Comparison of ENCODE assay signal across 8 cellular contexts in the genomic region with DNA sequence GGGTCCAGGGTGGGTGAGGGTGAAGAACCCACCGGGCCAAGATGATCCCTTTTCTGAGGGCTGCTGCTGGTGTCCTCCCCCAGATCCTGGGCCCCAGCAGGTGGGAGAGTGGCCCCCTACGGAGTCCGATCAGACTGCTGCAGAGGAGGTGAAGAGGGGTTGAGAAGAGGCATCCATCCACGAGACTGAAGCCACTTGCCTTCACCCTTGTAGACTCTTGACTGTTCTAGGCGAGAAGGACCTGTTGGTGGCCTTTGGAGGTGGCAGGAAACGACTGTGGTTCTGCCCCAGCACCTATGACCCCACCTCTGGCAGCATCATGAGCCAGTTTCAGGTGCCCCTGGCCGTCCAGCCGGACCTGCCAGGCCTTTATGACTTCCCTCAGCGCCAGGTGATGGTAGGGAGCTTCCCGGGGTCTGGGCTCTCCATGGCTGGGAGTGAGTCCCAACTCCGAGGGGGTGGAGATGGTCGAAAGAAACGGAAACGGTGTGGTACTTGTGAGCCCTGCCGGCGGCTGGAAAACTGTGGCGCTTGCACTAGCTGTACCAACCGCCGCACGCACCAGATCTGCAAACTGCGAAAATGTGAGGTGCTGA. TPM values are rescaled to one million over a fixed set of nuclear protein-coding genes. Genes with fewer than 3 reads are reported as not detected.
DNase-seq lines count a peak whose midpoint lies in the region; ATAC-seq and TF ChIP-seq lines count a peak whose summit lies in the region.

No MANE protein-coding gene starts in this region.

- no peaks in the 10 kb centered on the region for H3K27me3 ChIP-seq in stomach

- peak overlapping the region; percentile 88 to 89 for H3K4me3 Mint-ChIP-seq in activated T-cell treated with anti-CD3 and anti-CD28 coated beads, Interleukin-2, amount 50 U/mL, for 72 hours

- H3K27ac ChIP-seq in stomach: peak overlapping the region; percentile 74 to 95 (median 92)

- peaks cover 10 to 25% of the 10 kb centered on the region in 2 donors for H3K36me3 Mint-ChIP-seq in activated T-cell treated with anti-CD3 and anti-CD28 coated beads, Interleukin-2, amount 50 U/mL, for 72 hours (ENCODE audit: insufficient read depth in 2 of 2)

- H3K9me3 ChIP-seq in iPS-18c (ENCODE audit: control insufficient read depth, insufficient read depth, low read length) (no peaks in the 10 kb centered on the region), stomach (no peaks in the 10 kb centered on the region)

- peak; percentile 7 to 9 for ATAC-seq in activated CD4-positive, CD25-positive, alpha-beta regulatory T cell treated with anti-CD3 and anti-CD28 coated beads, Interleukin-2, amount 50 U/mL, for 24 hours
- peak; percentile 40 to 53 for ATAC-seq in activated T-cell treated with anti-CD3 and anti-CD28 coated beads, Interleukin-2, amount 50 U/mL, for 72 hours (replicated peaks in 1 of 2)
- no peak for ATAC-seq in GM19023 (IDR thresholded peaks at IDR 0.05; ENCODE audit: unreplicated experiment)

- DNase-seq in activated CD4-positive, CD25-positive, alpha-beta regulatory T cell treated with anti-CD3 and anti-CD28 coated beads, Interleukin-2, amount 50 U/mL, for 72 hours: no peak
- peak; percentile 41 to 55 for DNase-seq in activated T-cell treated with anti-CD3 and anti-CD28 coated beads, Interleukin-2, amount 50 U/mL, for 72 hours
- DNase-seq in stomach: peak; percentile 40
- DNase-seq in foreskin melanocyte: no peak
- DNase-seq in NCI-H82 (lab: John Stamatoyannopoulos, UW): no peak

- peak overlapping the region; percentile 87 for H3K27ac Mint-ChIP-seq in activated T-cell treated with anti-CD3 and anti-CD28 coated beads, Interleukin-2, amount 50 U/mL, for 72 hours

- no peak for TF ChIP-seq CTCF in stomach (IDR thresholded peaks at IDR 0.05)

- TF ChIP-seq POLR2A in stomach (IDR thresholded peaks at IDR 0.05): no peak

- intact Hi-C loops in stomach (cut with DNase I; ENCODE audit: low total_unique reads): no loop called here

- 36 to 79% (median 60%) methylated on average over 21 of the region's 21 CpGs for WGBS in stomach, 5 donors

- H3K4me3 ChIP-seq in iPS-18c (ENCODE audit: insufficient read depth, low read depth, low read length): peak overlapping the region; percentile 58
- peak overlapping the region; percentile 52 to 66 (median 64) for H3K4me3 ChIP-seq in stomach

- peaks cover 55 to 81% (median 73%) of the 10 kb centered on the region in 4 donors for H3K4me1 ChIP-seq in stomach

- peaks cover 0 to 17% (median 0%) of the 10 kb centered on the region in 4 donors for H3K36me3 ChIP-seq in stomach

- peaks cover 2 to 5% of the 10 kb centered on the region in 2 donors for H3K9me3 Mint-ChIP-seq in activated T-cell treated with anti-CD3 and anti-CD28 coated beads, Interleukin-2, amount 50 U/mL, for 72 hours

- peaks cover 79% of the 10 kb centered on the region for H3K4me1 Mint-ChIP-seq in activated T-cell treated with anti-CD3 and anti-CD28 coated beads, Interleukin-2, amount 50 U/mL, for 72 hours (ENCODE audit: low read depth)

- no peaks in the 10 kb centered on the region for H3K27me3 Mint-ChIP-seq in activated T-cell treated with anti-CD3 and anti-CD28 coated beads, Interleukin-2, amount 50 U/mL, for 72 hours (ENCODE audit: low read depth)

- TF ChIP-seq EP300 in stomach (IDR thresholded peaks at IDR 0.05): no peak

RNA-seq across cellular contexts. Expression of gene TET3, which starts 1.5 kb away (rescaled TPM):
- total RNA-seq in activated T-cell treated with anti-CD3 and anti-CD28 coated beads, Interleukin-2, amount 50 U/mL, for 72 hours: 10 to 100 TPM; 18.6 to 19.7 TPM
- total RNA-seq in stomach: 10 to 100 TPM; 14.7 to 31.5 (median 17.8) TPM
- polyA plus RNA-seq in stomach: 1 to 10 TPM; 1.7 to 2.2 (median 1.8) TPM

RNA-seq across cellular contexts. Expression of gene DGUOK, which starts 59.5 kb away (rescaled TPM):
- total RNA-seq in activated T-cell treated with anti-CD3 and anti-CD28 coated beads, Interleukin-2, amount 50 U/mL, for 72 hours: 100 to 1,000 TPM; 110 to 119 TPM
- total RNA-seq in stomach: 10 to 100 TPM in 2 of 5 donors, 1 to 10 TPM in 2, not detected in 1; 1.7 to 33.8 (median 14.1) TPM
- 10 to 100 TPM; 68.7 to 91.3 (median 84.9) TPM for polyA plus RNA-seq in stomach

Comparison
In these comparisons a context has a peak if more than half of its experiments do, and no peak if none do; other contexts are left out.
1. DNase-seq: peak in activated T-cell treated with anti-CD3 and anti-CD28 coated beads, Interleukin-2, amount 50 U/mL, for 72 hours (2 of 2) and stomach (single experiment); none in activated CD4-positive, CD25-positive, alpha-beta regulatory T cell treated with anti-CD3 and anti-CD28 coated beads, Interleukin-2, amount 50 U/mL, for 72 hours (single experiment), foreskin melanocyte (single experiment) and NCI-H82 (single experiment).